Comparison of ENCODE assay signal across 19 cellular contexts in genomic region chr10:89185658-89186057, GRCh38. TPM values are rescaled to one million over a fixed set of nuclear protein-coding genes. Genes with fewer than 3 reads are reported as not detected.
"Had no signal": no experiment of that assay in that cellular context is flagged by ENCODE, and none has a peak within 500 bp of the region (broad histone marks: within the 10 kb centered on the region; RNA-seq: fewer than 3 reads in every experiment).

No MANE protein-coding gene starts in this region.

- H3K4me3 ChIP-seq: adrenal gland, esophagus muscularis mucosa, hepatocyte, left ventricle myocardium inferior, thyroid gland had no signal

- H3K27ac ChIP-seq: adrenal gland, esophagus muscularis mucosa, hepatocyte, left ventricle myocardium inferior, thyroid gland had no signal

- H3K9me3 ChIP-seq: adrenal gland, thyroid gland had no signal

- DNase-seq: activated CD4-positive, alpha-beta T cell treated with anti-CD3 and anti-CD28 coated beads for 36 hours; activated CD4-positive, alpha-beta T cell treated with anti-CD3 and anti-CD28 coated beads, Interleukin-2, amount 50 U/mL, for 48 hours; activated gamma-delta T cell; adrenal gland; effector CD8-positive, alpha-beta T cell; foreskin fibroblast; left ventricle myocardium inferior; mammary epithelial cell; naive B cell; retina; stimulated activated CD4-positive, alpha-beta T cell treated with anti-CD3 and anti-CD28 coated beads, Interleukin-12 subunit alpha, Interleukin-12 subunit beta, amount 100 ng/mL, for 4 hours; stimulated activated CD4-positive, alpha-beta T cell treated with anti-CD3 and anti-CD28 coated beads, Interleukin-1b, Interleukin-23, amount 100 ng/mL, for 48 hours; stimulated activated naive CD4-positive, alpha-beta T cell treated with Interleukin-2 at 50 U/mL for 16 hours; thyroid gland had no signal

- ATAC-seq: activated CD4-positive, alpha-beta T cell treated with anti-CD3 and anti-CD28 coated beads for 36 hours; activated naive CD4-positive, alpha-beta T cell treated with anti-CD3 and anti-CD28 coated beads, Interleukin-2, amount 50 U/mL, for 72 hours; WTC11 had no signal

- H3K36me3 ChIP-seq: adrenal gland, esophagus muscularis mucosa, left ventricle myocardium inferior, thyroid gland had no signal

- H3K4me1 ChIP-seq: adrenal gland, thyroid gland had no signal

- H3K27me3 ChIP-seq: adrenal gland, esophagus muscularis mucosa, thyroid gland had no signal

- H3K4me2 ChIP-seq: hepatocyte had no signal

- H3K79me2 ChIP-seq: hepatocyte had no signal

RNA-seq across cellular contexts. Expression of gene CH25H, which starts 21.5 kb away (rescaled TPM):
- total RNA-seq: activated CD4-positive, alpha-beta T cell treated with anti-CD3 and anti-CD28 coated beads for 36 hours; neural crest cell; WTC11 had no signal
- polyA plus RNA-seq: mammary epithelial cell had no signal
